In the genomic region with DNA sequence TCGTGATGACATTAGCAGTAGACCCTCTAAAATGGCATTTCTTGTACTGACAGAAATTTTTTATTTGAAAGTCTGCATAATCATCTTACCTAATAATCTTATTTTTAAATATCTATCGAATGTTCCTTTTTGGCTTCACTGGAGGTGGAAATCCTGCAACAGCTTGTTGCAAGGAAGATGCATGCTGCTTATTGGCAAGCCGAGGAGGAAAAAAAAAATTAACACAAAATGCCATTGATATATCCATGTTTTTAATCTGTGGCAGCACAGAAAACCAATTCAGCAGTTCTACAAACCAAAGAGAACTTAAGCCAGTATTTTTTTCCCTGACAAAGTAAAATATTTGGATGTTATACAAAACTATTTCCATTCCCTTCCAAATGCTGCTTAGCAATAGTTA, we compare ENCODE assay signal across 1 cellular context.
TF ChIP-seq lines count a peak whose summit lies in the region.

No MANE protein-coding gene starts in this region.

TF ChIP-seq in GM23338, 12 proteins besides CTCF, POLR2A, EP300 and RAD21 (continued from another document):
- TF ChIP-seq, protein P1, sequence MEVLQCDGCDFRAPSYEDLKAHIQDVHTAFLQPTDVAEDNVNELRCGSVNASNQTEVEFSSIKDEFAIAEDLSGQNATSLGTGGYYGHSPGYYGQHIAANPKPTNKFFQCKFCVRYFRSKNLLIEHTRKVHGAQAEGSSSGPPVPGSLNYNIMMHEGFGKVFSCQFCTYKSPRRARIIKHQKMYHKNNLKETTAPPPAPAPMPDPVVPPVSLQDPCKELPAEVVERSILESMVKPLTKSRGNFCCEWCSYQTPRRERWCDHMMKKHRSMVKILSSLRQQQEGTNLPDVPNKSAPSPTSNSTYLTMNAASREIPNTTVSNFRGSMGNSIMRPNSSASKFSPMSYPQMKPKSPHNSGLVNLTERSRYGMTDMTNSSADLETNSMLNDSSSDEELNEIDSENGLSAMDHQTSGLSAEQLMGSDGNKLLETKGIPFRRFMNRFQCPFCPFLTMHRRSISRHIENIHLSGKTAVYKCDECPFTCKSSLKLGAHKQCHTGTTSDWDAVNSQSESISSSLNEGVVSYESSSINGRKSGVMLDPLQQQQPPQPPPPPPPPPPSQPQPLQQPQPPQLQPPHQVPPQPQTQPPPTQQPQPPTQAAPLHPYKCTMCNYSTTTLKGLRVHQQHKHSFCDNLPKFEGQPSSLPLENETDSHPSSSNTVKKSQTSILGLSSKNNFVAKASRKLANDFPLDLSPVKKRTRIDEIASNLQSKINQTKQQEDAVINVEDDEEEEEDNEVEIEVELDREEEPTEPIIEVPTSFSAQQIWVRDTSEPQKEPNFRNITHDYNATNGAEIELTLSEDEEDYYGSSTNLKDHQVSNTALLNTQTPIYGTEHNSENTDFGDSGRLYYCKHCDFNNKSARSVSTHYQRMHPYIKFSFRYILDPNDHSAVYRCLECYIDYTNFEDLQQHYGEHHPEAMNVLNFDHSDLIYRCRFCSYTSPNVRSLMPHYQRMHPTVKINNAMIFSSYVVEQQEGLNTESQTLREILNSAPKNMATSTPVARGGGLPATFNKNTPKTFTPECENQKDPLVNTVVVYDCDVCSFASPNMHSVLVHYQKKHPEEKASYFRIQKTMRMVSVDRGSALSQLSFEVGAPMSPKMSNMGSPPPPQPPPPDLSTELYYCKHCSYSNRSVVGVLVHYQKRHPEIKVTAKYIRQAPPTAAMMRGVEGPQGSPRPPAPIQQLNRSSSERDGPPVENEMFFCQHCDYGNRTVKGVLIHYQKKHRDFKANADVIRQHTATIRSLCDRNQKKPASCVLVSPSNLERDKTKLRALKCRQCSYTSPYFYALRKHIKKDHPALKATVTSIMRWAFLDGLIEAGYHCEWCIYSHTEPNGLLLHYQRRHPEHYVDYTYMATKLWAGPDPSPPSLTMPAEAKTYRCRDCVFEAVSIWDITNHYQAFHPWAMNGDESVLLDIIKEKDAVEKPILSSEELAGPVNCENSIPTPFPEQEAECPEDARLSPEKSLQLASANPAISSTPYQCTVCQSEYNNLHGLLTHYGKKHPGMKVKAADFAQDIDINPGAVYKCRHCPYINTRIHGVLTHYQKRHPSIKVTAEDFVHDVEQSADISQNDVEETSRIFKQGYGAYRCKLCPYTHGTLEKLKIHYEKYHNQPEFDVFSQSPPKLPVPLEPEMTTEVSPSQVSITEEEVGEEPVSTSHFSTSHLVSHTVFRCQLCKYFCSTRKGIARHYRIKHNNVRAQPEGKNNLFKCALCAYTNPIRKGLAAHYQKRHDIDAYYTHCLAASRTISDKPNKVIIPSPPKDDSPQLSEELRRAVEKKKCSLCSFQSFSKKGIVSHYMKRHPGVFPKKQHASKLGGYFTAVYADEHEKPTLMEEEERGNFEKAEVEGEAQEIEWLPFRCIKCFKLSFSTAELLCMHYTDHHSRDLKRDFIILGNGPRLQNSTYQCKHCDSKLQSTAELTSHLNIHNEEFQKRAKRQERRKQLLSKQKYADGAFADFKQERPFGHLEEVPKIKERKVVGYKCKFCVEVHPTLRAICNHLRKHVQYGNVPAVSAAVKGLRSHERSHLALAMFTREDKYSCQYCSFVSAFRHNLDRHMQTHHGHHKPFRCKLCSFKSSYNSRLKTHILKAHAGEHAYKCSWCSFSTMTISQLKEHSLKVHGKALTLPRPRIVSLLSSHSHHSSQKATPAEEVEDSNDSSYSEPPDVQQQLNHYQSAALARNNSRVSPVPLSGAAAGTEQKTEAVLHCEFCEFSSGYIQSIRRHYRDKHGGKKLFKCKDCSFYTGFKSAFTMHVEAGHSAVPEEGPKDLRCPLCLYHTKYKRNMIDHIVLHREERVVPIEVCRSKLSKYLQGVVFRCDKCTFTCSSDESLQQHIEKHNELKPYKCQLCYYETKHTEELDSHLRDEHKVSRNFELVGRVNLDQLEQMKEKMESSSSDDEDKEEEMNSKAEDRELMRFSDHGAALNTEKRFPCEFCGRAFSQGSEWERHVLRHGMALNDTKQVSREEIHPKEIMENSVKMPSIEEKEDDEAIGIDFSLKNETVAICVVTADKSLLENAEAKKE (CRISPR knock-in tag; IDR thresholded peaks at IDR 0.05) = no peak
